8 cellular contexts compared by ENCODE assay signal in genomic region chr12:94101902-94102660, GRCh38. TPM values are rescaled to one million over a fixed set of nuclear protein-coding genes. Genes with fewer than 3 reads are reported as not detected.
DNase-seq lines count a peak whose midpoint lies in the region; ATAC-seq and TF ChIP-seq lines count a peak whose summit lies in the region.

No MANE protein-coding gene starts in this region.

- H3K4me3 Mint-ChIP-seq in activated T-helper 1 cell treated with anti-CD3 and anti-CD28 coated beads, Interleukin-12 subunit alpha, Interleukin-12 subunit beta, Interleukin-2, Interleukin-4 antibody, amounts not matched to agents 30 ng/mL and 10 ng/mL and 1 ng/mL, durations not matched to agents 14 hours and 24 hours and 36 hours, result peak overlapping the region; percentile 84
- H3K4me3 Mint-ChIP-seq in naive thymus-derived CD8-positive, alpha-beta T cell, result peak overlapping the region; percentile 83 to 92 (median 88)
- H3K4me3 Mint-ChIP-seq in stimulated activated memory B cell treated with anti-CD40 and anti-IgM and Interleukin-4, amounts not matched to agents 10 μg/mL and 1 μg/mL and 100 μg/mL, for 72 hours, result peak overlapping the region; percentile 82

- peaks cover 37% of the 10 kb centered on the region for H3K4me1 ChIP-seq in GM23248 (ENCODE audit: insufficient read depth)
- peaks cover 0 to 14% (median 0%) of the 10 kb centered on the region in 4 donors for H3K4me1 ChIP-seq in Peyer's patch

- POLR2A ChIA-PET in naive thymus-derived CD8-positive, alpha-beta T cell (lab: Charles Lee), result interaction anchor here (0.6 to 2.5 kb wide), 11 partner anchors 22 to 660 kb away, joined by 3 to 17 read pairs (median 4); partner anchors contain the start of genes CRADD and UBE2N

- peak overlapping the region; percentile 77 for H3K4me2 ChIP-seq in GM23248 (ENCODE audit: unreplicated experiment)

- DNase-seq in DMS79 treated with DMSO at 0.1 percent for 48 hours (lab: John Stamatoyannopoulos, UW) (peak; percentile 84), GM23248 (peak; percentile 96), Kasumi-1 (lab: John Stamatoyannopoulos, UW) (peak; percentile 84 to 87), Peyer's patch (peak; percentile 85 to 96 (median 88)), fibroblast of peridontal ligament (ENCODE audit: extremely low read depth) (peak; percentile 92)
- peak; percentile 81 for DNase-seq in activated T-helper 1 cell treated with anti-CD3 and anti-CD28 coated beads, Interleukin-12 subunit alpha, Interleukin-12 subunit beta, Interleukin-2, Interleukin-4 antibody, amounts not matched to agents 30 ng/mL and 10 ng/mL and 1 ng/mL, durations not matched to agents 14 hours and 24 hours and 36 hours (ENCODE audit: low spot score)
- DNase-seq in naive thymus-derived CD8-positive, alpha-beta T cell, result peak; percentile 59 to 90 (median 82)

- 0 out of 2 replicates have a peak, but pooled peaks cover 5% of the 10 kb centered on the region for H3K79me2 ChIP-seq in GM23248 (ENCODE audit: insufficient read depth)

- peak overlapping the region; percentile 19 for H3K27ac ChIP-seq in GM23248
- peak overlapping the region in 2 of 4 donors; percentile 51 to 86 for H3K27ac ChIP-seq in Peyer's patch

- peaks cover 17% of the 10 kb centered on the region; the same call in 1 of the 2 replicates for H3F3A ChIP-seq in GM23248 (ENCODE audit: insufficient read depth)

- in situ Hi-C loops in GM23248 (cut with MboI), result loop anchor here (5.0 to 25.0 kb wide), 2 partner anchors 530 to 1115 kb away; partner anchors contain the start of gene SOCS2

- peak overlapping the region; percentile 87 for H2AFZ ChIP-seq in GM23248

- ATAC-seq in naive thymus-derived CD8-positive, alpha-beta T cell, result peak; percentile 86 to 90
- peak; percentile 89 for ATAC-seq in stimulated activated memory B cell treated with anti-CD40 and anti-IgM and Interleukin-4, amounts not matched to agents 10 μg/mL and 1 μg/mL and 100 μg/mL, for 72 hours

- intact Hi-C loops in activated T-helper 1 cell treated with anti-CD3 and anti-CD28 coated beads, Interleukin-12 subunit alpha, Interleukin-12 subunit beta, Interleukin-2, Interleukin-4 antibody, amounts not matched to agents 30 ng/mL and 10 ng/mL and 1 ng/mL, durations not matched to agents 14 hours and 24 hours and 36 hours (cut with micrococcal nuclease), result loop anchor here (1.0 to 5.0 kb wide), 14 partner anchors 23 to 1317 kb away; partner anchors contain the start of genes CRADD and EEA1

- H3K9me3 ChIP-seq in GM23248 (ENCODE audit: low read depth) (no peaks in the 10 kb centered on the region), Peyer's patch (no peaks in the 10 kb centered on the region)

- H3K9ac ChIP-seq in GM23248, result peak overlapping the region; percentile 73

- H3K27me3 ChIP-seq in GM23248 (replicated peaks; ENCODE audit: insufficient read depth), result no peaks in the 10 kb centered on the region
- no peaks in the 10 kb centered on the region for H3K27me3 ChIP-seq in Peyer's patch

- no peaks in the 10 kb centered on the region for H3K36me3 ChIP-seq in GM23248 (ENCODE audit: low read depth)
- H3K36me3 ChIP-seq in Peyer's patch, result no peaks in the 10 kb centered on the region

- H3K4me3 ChIP-seq in GM23248 (peak overlapping the region; percentile 77), Peyer's patch (peak overlapping the region; percentile 45 to 61 (median 56))

- no peaks in the 10 kb centered on the region for H3K9me2 ChIP-seq in GM23248 (ENCODE audit: insufficient read depth)

- peaks cover 10% of the 10 kb centered on the region for H3K27me3 Mint-ChIP-seq in activated T-helper 1 cell treated with anti-CD3 and anti-CD28 coated beads, Interleukin-12 subunit alpha, Interleukin-12 subunit beta, Interleukin-2, Interleukin-4 antibody, amounts not matched to agents 30 ng/mL and 10 ng/mL and 1 ng/mL, durations not matched to agents 14 hours and 24 hours and 36 hours (ENCODE audit: insufficient read depth)
- H3K27me3 Mint-ChIP-seq in naive thymus-derived CD8-positive, alpha-beta T cell, result peaks cover 5 to 23% (median 17%) of the 10 kb centered on the region in 5 donors
- peaks cover 32% of the 10 kb centered on the region for H3K27me3 Mint-ChIP-seq in stimulated activated memory B cell treated with anti-CD40 and anti-IgM and Interleukin-4, amounts not matched to agents 10 μg/mL and 1 μg/mL and 100 μg/mL, for 72 hours

- H3K4me1 Mint-ChIP-seq in activated T-helper 1 cell treated with anti-CD3 and anti-CD28 coated beads, Interleukin-12 subunit alpha, Interleukin-12 subunit beta, Interleukin-2, Interleukin-4 antibody, amounts not matched to agents 30 ng/mL and 10 ng/mL and 1 ng/mL, durations not matched to agents 14 hours and 24 hours and 36 hours (ENCODE audit: low read depth), result peaks cover 37% of the 10 kb centered on the region
- H3K4me1 Mint-ChIP-seq in naive thymus-derived CD8-positive, alpha-beta T cell, result peaks cover 4 to 20% (median 11%) of the 10 kb centered on the region in 4 donors
- peaks cover 6% of the 10 kb centered on the region for H3K4me1 Mint-ChIP-seq in stimulated activated memory B cell treated with anti-CD40 and anti-IgM and Interleukin-4, amounts not matched to agents 10 μg/mL and 1 μg/mL and 100 μg/mL, for 72 hours

- TF ChIP-seq POLR2A in Peyer's patch (IDR thresholded peaks at IDR 0.05), result no peak

- peaks cover 1% of the 10 kb centered on the region for H3K36me3 Mint-ChIP-seq in activated T-helper 1 cell treated with anti-CD3 and anti-CD28 coated beads, Interleukin-12 subunit alpha, Interleukin-12 subunit beta, Interleukin-2, Interleukin-4 antibody, amounts not matched to agents 30 ng/mL and 10 ng/mL and 1 ng/mL, durations not matched to agents 14 hours and 24 hours and 36 hours (ENCODE audit: low read depth)
- no peaks in the 10 kb centered on the region for H3K36me3 Mint-ChIP-seq in naive thymus-derived CD8-positive, alpha-beta T cell
- no peaks in the 10 kb centered on the region for H3K36me3 Mint-ChIP-seq in stimulated activated memory B cell treated with anti-CD40 and anti-IgM and Interleukin-4, amounts not matched to agents 10 μg/mL and 1 μg/mL and 100 μg/mL, for 72 hours

- no peaks in the 10 kb centered on the region for H3K9me3 Mint-ChIP-seq in activated T-helper 1 cell treated with anti-CD3 and anti-CD28 coated beads, Interleukin-12 subunit alpha, Interleukin-12 subunit beta, Interleukin-2, Interleukin-4 antibody, amounts not matched to agents 30 ng/mL and 10 ng/mL and 1 ng/mL, durations not matched to agents 14 hours and 24 hours and 36 hours
- no peaks in the 10 kb centered on the region for H3K9me3 Mint-ChIP-seq in naive thymus-derived CD8-positive, alpha-beta T cell
- H3K9me3 Mint-ChIP-seq in stimulated activated memory B cell treated with anti-CD40 and anti-IgM and Interleukin-4, amounts not matched to agents 10 μg/mL and 1 μg/mL and 100 μg/mL, for 72 hours, result no peaks in the 10 kb centered on the region

- 1% methylated on average over 46 of the region's 46 CpGs for WGBS in GM23248 (ENCODE audit: low coverage in 1 of 2, low lambda C conversion rate in 2 of 2, missing lambda C conversion rate in 2 of 2), 2 experiments

- no peaks in the 10 kb centered on the region for H4K20me1 ChIP-seq in GM23248 (ENCODE audit: insufficient read depth)

- H3K27ac Mint-ChIP-seq in activated T-helper 1 cell treated with anti-CD3 and anti-CD28 coated beads, Interleukin-12 subunit alpha, Interleukin-12 subunit beta, Interleukin-2, Interleukin-4 antibody, amounts not matched to agents 30 ng/mL and 10 ng/mL and 1 ng/mL, durations not matched to agents 14 hours and 24 hours and 36 hours, result peak overlapping the region; percentile 49
- H3K27ac Mint-ChIP-seq in naive thymus-derived CD8-positive, alpha-beta T cell, result peak overlapping the region in 9 of 10 donors; percentile 20 to 89 (median 73)
- peak overlapping the region; percentile 65 for H3K27ac Mint-ChIP-seq in stimulated activated memory B cell treated with anti-CD40 and anti-IgM and Interleukin-4, amounts not matched to agents 10 μg/mL and 1 μg/mL and 100 μg/mL, for 72 hours

- TF ChIP-seq CTCF in Peyer's patch (IDR thresholded peaks at IDR 0.05), result peak; percentile 60 to 94 (median 86)

RNA-seq across cellular contexts. Expression of gene PLXNC1, which starts 46.3 kb away (rescaled TPM):
- total RNA-seq in GM23248 (2014; rRNA removed; shearing (Covaris generic)), result 1.9 and 2.1 TPM in 2 replicates
- polyA plus RNA-seq in GM23248 (2016; fragmentation: Nextera tagmentation; extraction: Ambion mirVana), result 0.70 and 0.78 TPM in 2 replicates
- 10 to 100 TPM in 1 of 4 donors, 1 to 10 TPM in 2, under 1 TPM in 1; 0.88 to 21.5 (median 5.1) TPM for total RNA-seq in Peyer's patch
- 18.8 and 22.7 TPM in 2 replicates for total RNA-seq in activated T-helper 1 cell treated with anti-CD3 and anti-CD28 coated beads, Interleukin-12 subunit alpha, Interleukin-12 subunit beta, Interleukin-2, Interleukin-4 antibody, amounts not matched to agents 30 ng/mL and 10 ng/mL and 1 ng/mL, durations not matched to agents 14 hours and 24 hours and 36 hours
- 1 to 10 TPM; 8.9 to 9.4 TPM for total RNA-seq in naive thymus-derived CD8-positive, alpha-beta T cell
- polyA plus RNA-seq in naive thymus-derived CD8-positive, alpha-beta T cell, result 1 to 10 TPM; 2.9 to 4.1 (median 3.0) TPM
